Comparison of ENCODE assay signal across 18 cellular contexts in genomic region chr20:54346269-54346668, GRCh38.
A peak's percentile ranks its signal among the peaks of the same experiment; 100 is the strongest.
DNase-seq lines count a peak whose midpoint lies in the region; ATAC-seq and TF ChIP-seq lines count a peak whose summit lies in the region.
"Had no signal": no experiment of that assay in that cellular context is flagged by ENCODE, and none has a peak within 500 bp of the region (broad histone marks: within the 10 kb centered on the region; RNA-seq: fewer than 3 reads in every experiment).

No MANE protein-coding gene starts in this region.

- H2BK15ac ChIP-seq in mesenchymal stem cell (ENCODE audit: low read depth, poor library complexity, severe bottlenecking), result no peak overlapping the region

- H3K4ac ChIP-seq in mesenchymal stem cell (ENCODE audit: low read depth in 1 of 2, low read length in 2 of 2), result no peak overlapping the region

- no peak overlapping the region for H3K23ac ChIP-seq in mesenchymal stem cell (ENCODE audit: low read length in 2 of 2)

- in situ Hi-C loops in KBM-7 (cut with MboI; ENCODE audit: low pct_unique_long_range_greater_than_20kb, low sequenced_read_pairs), result no loop called here

- 89% methylated on average over 1 of the region's 1 CpG for WGBS in mesenchymal stem cell
- 77 to 84% methylated on average over 1 of the region's 1 CpG for WGBS in tibial nerve, 2 donors

- no peak overlapping the region for H3K18ac ChIP-seq in mesenchymal stem cell (ENCODE audit: low read depth in 1 of 2, low read length in 2 of 2)

- H3K36me3 ChIP-seq in mesenchymal stem cell (ENCODE audit: control insufficient read depth in 1 of 2, insufficient read depth in 2 of 2, low read depth in 1 of 2, low read length in 2 of 2) (no peaks in the 10 kb centered on the region), tibial nerve (no peaks in the 10 kb centered on the region)
- H3K36me3 ChIP-seq: BE2C, pancreas, thoracic aorta had no signal

- no peak overlapping the region for H4K8ac ChIP-seq in mesenchymal stem cell (ENCODE audit: low read length)

- peak overlapping the region; percentile 57 for H3K9ac ChIP-seq in mesenchymal stem cell (ENCODE audit: low read length)

- H3K4me1 ChIP-seq in mesenchymal stem cell (ENCODE audit: control insufficient read depth, insufficient read depth, low read depth, low read length) (peaks cover 7% of the 10 kb centered on the region), tibial nerve (peaks cover 0 to 16% (median 4%) of the 10 kb centered on the region in 4 donors)
- H3K4me1 ChIP-seq: BE2C, pancreas had no signal

- no peak overlapping the region for H3K14ac ChIP-seq in mesenchymal stem cell (ENCODE audit: low read length in 2 of 2)

- H3K79me1 ChIP-seq in mesenchymal stem cell (replicated peaks; ENCODE audit: low read length, poor library complexity, severe bottlenecking), result no peaks in the 10 kb centered on the region

- TF ChIP-seq POLR2A in tibial nerve (IDR thresholded peaks at IDR 0.05), result no peak

- peak overlapping the region; percentile 89 for H2AK5ac ChIP-seq in mesenchymal stem cell (ENCODE audit: low read length, severe bottlenecking)

- DNase-seq in DMS153 treated with DMSO at 0.1 percent for 48 hours (lab: John Stamatoyannopoulos, UW; ENCODE audit: unreplicated experiment), result peak; percentile 16
- DNase-seq in KBM-7, result peak; percentile 27
- peak; percentile 35 for DNase-seq in RPMI7951 (ENCODE audit: low read depth)
- no peak for DNase-seq in mesenchymal stem cell
- no peak for DNase-seq in stimulated activated CD4-positive, alpha-beta T cell treated with anti-CD3 and anti-CD28 coated beads, Interleukin-15, amount 100 ng/mL, for 24 hours
- DNase-seq in glomerular visceral epithelial cell (ENCODE audit: extremely low spot score), result no peak
- no peak for DNase-seq in tibial nerve (ENCODE audit: low spot score in 2 of 2)
- DNase-seq: amniotic stem cell, BE2C, DND-41, NCI-H2029 treated with DMSO at 0.1 percent for 48 hours, NCI-H526 treated with DMSO at 0.1 percent for 48 hours, pancreas, T-helper 2 cell had no signal

- no peaks in the 10 kb centered on the region for H3K27me3 ChIP-seq in mesenchymal stem cell (ENCODE audit: control insufficient read depth in 1 of 2, insufficient read depth in 1 of 2, low read length in 2 of 2)
- no peaks in the 10 kb centered on the region for H3K27me3 ChIP-seq in tibial nerve
- H3K27me3 ChIP-seq: BE2C, pancreas had no signal

- no peak overlapping the region for H4K91ac ChIP-seq in mesenchymal stem cell (ENCODE audit: low read length)

- no peak for TF ChIP-seq CTCF in tibial nerve (IDR thresholded peaks at IDR 0.05)

- H2BK5ac ChIP-seq in mesenchymal stem cell (ENCODE audit: low read depth, low read length, poor library complexity, severe bottlenecking), result no peak overlapping the region

- H2BK120ac ChIP-seq in mesenchymal stem cell (ENCODE audit: low read depth, low read length), result no peak overlapping the region

- H3K27ac ChIP-seq in mesenchymal stem cell (ENCODE audit: low read length, poor library complexity, severe bottlenecking), result peak overlapping the region; percentile 83
- no peak overlapping the region for H3K27ac ChIP-seq in tibial nerve
- H3K27ac ChIP-seq: pancreas had no signal

- H2AFZ ChIP-seq in mesenchymal stem cell (ENCODE audit: low read depth, low read length), result no peak overlapping the region

- H3K4me3 ChIP-seq in mesenchymal stem cell (ENCODE audit: insufficient read depth in 1 of 2, low read depth in 1 of 2, low read length in 2 of 2) (no peak overlapping the region), tibial nerve (no peak overlapping the region)
- H3K4me3 ChIP-seq: pancreas had no signal

- H2BK12ac ChIP-seq in mesenchymal stem cell (ENCODE audit: low read length in 2 of 2), result no peak overlapping the region

- TF ChIP-seq EP300 in tibial nerve (IDR thresholded peaks at IDR 0.05), result no peak

- no peak for ATAC-seq in GM18861 (IDR thresholded peaks at IDR 0.05; ENCODE audit: unreplicated experiment)
- ATAC-seq: activated CD4-positive, CD25-positive, alpha-beta regulatory T cell treated with anti-CD3 and anti-CD28 coated beads, Interleukin-2, amount 50 U/mL, for 24 hours; left lobe of liver had no signal

- no peak overlapping the region for H3K4me2 ChIP-seq in mesenchymal stem cell (ENCODE audit: low read length, poor library complexity, severe bottlenecking)

- H3K9me3 ChIP-seq in mesenchymal stem cell (ENCODE audit: control insufficient read depth, low read length) (no peaks in the 10 kb centered on the region), tibial nerve (no peaks in the 10 kb centered on the region)
- H3K9me3 ChIP-seq: BE2C, pancreas, thoracic aorta had no signal

Comparison
In these comparisons a context has a peak if more than half of its experiments do, and no peak if none do; other contexts are left out.
1. DNase-seq: peak in DMS153 treated with DMSO at 0.1 percent for 48 hours (single experiment), KBM-7 (single experiment) and RPMI7951 (single experiment); none in mesenchymal stem cell (single experiment), stimulated activated CD4-positive, alpha-beta T cell treated with anti-CD3 and anti-CD28 coated beads, Interleukin-15, amount 100 ng/mL, for 24 hours (single experiment), glomerular visceral epithelial cell (single experiment) and tibial nerve (0 of 2).